ENCODE assay signal across 20 cellular contexts in the genomic region with DNA sequence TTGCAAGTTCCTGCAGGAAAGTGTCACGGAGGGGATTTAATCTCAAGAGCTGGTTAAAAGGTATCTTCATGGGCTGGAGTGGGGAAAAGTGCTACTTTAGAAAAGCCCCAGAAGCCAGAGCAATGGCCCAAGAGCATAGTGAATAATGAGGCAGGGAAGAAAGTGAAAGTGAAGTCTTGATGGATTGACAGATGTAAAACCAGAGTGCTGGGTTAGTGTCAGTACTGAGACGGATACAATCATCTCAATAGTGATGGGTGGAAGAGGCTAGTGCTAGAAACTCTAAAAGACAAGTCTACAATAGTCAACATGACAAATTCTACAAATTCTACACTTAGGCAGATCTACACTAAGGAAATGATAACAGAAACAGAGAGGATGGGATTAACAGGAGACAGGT.
DNase-seq lines count a peak whose midpoint lies in the region; ATAC-seq, FAIRE-seq and TF ChIP-seq lines count a peak whose summit lies in the region.
"Had no signal": no experiment of that assay in that cellular context is flagged by ENCODE, and none has a peak within 500 bp of the region (broad histone marks: within the 10 kb centered on the region; RNA-seq: fewer than 3 reads in every experiment).

No MANE protein-coding gene starts in this region.

- no peak overlapping the region for H3K4me3 Mint-ChIP-seq in activated CD8-positive, alpha-beta memory T cell treated with anti-CD3 and anti-CD28 coated beads, Interleukin-2, amount 10 ng/mL, durations not matched to agents 7 days and 5 days
- no peak overlapping the region for H3K4me3 Mint-ChIP-seq in stimulated activated effector memory CD8-positive, alpha-beta T cell treated with anti-CD3 and anti-CD28 coated beads, Interleukin-12 subunit alpha, Interleukin-12 subunit beta, amount 100 ng/mL, for 72 hours
- H3K4me3 Mint-ChIP-seq: CD4-positive, CD25-positive, alpha-beta regulatory T cell; GM23338; neural progenitor cell had no signal

- H3K27me3 ChIP-seq in GM23248 (replicated peaks; ENCODE audit: insufficient read depth) (no peaks in the 10 kb centered on the region), GM12878 (replicated peaks in 1 of 2; ENCODE audit: control insufficient read depth in 2 of 2, insufficient read depth in 2 of 2, low read length in 1 of 2) (no peaks in the 10 kb centered on the region)
- H3K27me3 ChIP-seq: neural progenitor cell had no signal

- H3K4me1 Mint-ChIP-seq in activated CD8-positive, alpha-beta memory T cell treated with anti-CD3 and anti-CD28 coated beads, Interleukin-2, amount 10 ng/mL, durations not matched to agents 7 days and 5 days = peaks cover 19% of the 10 kb centered on the region
- H3K4me1 Mint-ChIP-seq in stimulated activated effector memory CD8-positive, alpha-beta T cell treated with anti-CD3 and anti-CD28 coated beads, Interleukin-12 subunit alpha, Interleukin-12 subunit beta, amount 100 ng/mL, for 72 hours = peaks cover 9% of the 10 kb centered on the region

- no peak for FAIRE-seq in GM12878 (lab: Jason Lieb, UNC)

- H4K20me1 ChIP-seq in GM23248 (ENCODE audit: insufficient read depth) = no peaks in the 10 kb centered on the region
- H4K20me1 ChIP-seq in GM12878 (ENCODE audit: control insufficient read depth, insufficient read depth) = no peaks in the 10 kb centered on the region

- H3K9me3 Mint-ChIP-seq in activated CD8-positive, alpha-beta memory T cell treated with anti-CD3 and anti-CD28 coated beads, Interleukin-2, amount 10 ng/mL, durations not matched to agents 7 days and 5 days (ENCODE audit: low read depth) = peaks cover 4% of the 10 kb centered on the region
- H3K9me3 Mint-ChIP-seq in stimulated activated effector memory CD8-positive, alpha-beta T cell treated with anti-CD3 and anti-CD28 coated beads, Interleukin-12 subunit alpha, Interleukin-12 subunit beta, amount 100 ng/mL, for 72 hours = no peaks in the 10 kb centered on the region

- no peak for TF ChIP-seq RAD21 in GM12878 (IDR thresholded peaks at IDR 0.05; ENCODE audit: insufficient read depth, low read depth, low read length)

- 97 to 100% methylated on average over 2 of the region's 2 CpGs for WGBS in GM23248 (ENCODE audit: low coverage in 1 of 2, low lambda C conversion rate in 2 of 2, missing lambda C conversion rate in 2 of 2), 2 experiments
- 67% methylated on average over 2 of the region's 2 CpGs for WGBS in GM12878 (ENCODE audit: insufficient coverage, insufficient replicate concordance, low lambda C conversion rate, missing lambda C conversion rate)

- H3K4me2 ChIP-seq in GM23248 (ENCODE audit: unreplicated experiment) = peak overlapping the region; percentile 52
- peak overlapping the region; percentile 35; the same call in 1 of the 2 replicates for H3K4me2 ChIP-seq in GM12878 (ENCODE audit: control insufficient read depth, insufficient read depth)
- H3K4me2 ChIP-seq: GM23338, neural progenitor cell had no signal

- CTCF ChIA-PET in activated CD8-positive, alpha-beta memory T cell treated with anti-CD3 and anti-CD28 coated beads, Interleukin-2, amount 10 ng/mL, durations not matched to agents 7 days and 5 days (lab: Charles Lee) = no interaction called here
- CTCF ChIA-PET in GM12878 (lab: Yijun Ruan, JAX) = interaction anchor here (1.5 kb wide), 1 partner anchor 28 kb away, joined by 4 read pairs; no protein-coding TSS in a partner anchor

- H3K36me3 ChIP-seq in GM23248 (ENCODE audit: low read depth) = no peaks in the 10 kb centered on the region
- peaks cover 0 to 15% of the 10 kb centered on the region in 2 experiments; a peak in 3 of 4 replicates for H3K36me3 ChIP-seq in GM12878 (ENCODE audit: control insufficient read depth in 2 of 2, insufficient read depth in 2 of 2, low read length in 1 of 2)

- TF ChIP-seq CTCF in GM12878 (IDR thresholded peaks at IDR 0.05 in 2 of 3, conservative IDR thresholded peaks at IDR 0.05 in 1 of 3; ENCODE audit: control insufficient read depth in 2 of 3, extremely low read depth in 1 of 3, insufficient read depth in 1 of 3, low read depth in 3 of 3, low read length in 3 of 3) = no peak

- no peak for TF ChIP-seq EP300 in GM12878 (IDR thresholded peaks at IDR 0.05; ENCODE audit: borderline replicate concordance in 1 of 2, control insufficient read depth in 1 of 2, low read depth in 2 of 2, low read length in 2 of 2)

- H3K9me3 ChIP-seq in GM23248 (ENCODE audit: low read depth) (no peaks in the 10 kb centered on the region), GM12878 (replicated peaks; ENCODE audit: control insufficient read depth, insufficient read depth, low read length) (no peaks in the 10 kb centered on the region; the same call in 1 of the 3 replicates)

- peak; percentile 47 for ATAC-seq in activated CD8-positive, alpha-beta memory T cell treated with anti-CD3 and anti-CD28 coated beads, Interleukin-2, amount 10 ng/mL, durations not matched to agents 7 days and 5 days
- ATAC-seq in GM12878 (peak; percentile 64), HG03108 (IDR thresholded peaks at IDR 0.05; ENCODE audit: unreplicated experiment) (no peak), HG03378 (IDR thresholded peaks at IDR 0.05; ENCODE audit: unreplicated experiment) (no peak)
- peak; percentile 75 for ATAC-seq in stimulated activated effector memory CD8-positive, alpha-beta T cell treated with anti-CD3 and anti-CD28 coated beads, Interleukin-12 subunit alpha, Interleukin-12 subunit beta, amount 100 ng/mL, for 72 hours
- ATAC-seq: GM23338; stimulated activated naive CD8-positive, alpha-beta T cell treated with anti-CD3 and anti-CD28 coated beads, Interleukin-15, Interleukin-2, amounts not matched to agents 100 U/mL and 50 U/mL, for 24 hours had no signal

- SMC1A ChIA-PET in GM12878 (lab: Charles Lee; ENCODE audit: uncharacterized antibody, unreplicated experiment) = interaction anchor here (1.3 kb wide), 1 partner anchor 27 kb away, joined by 3 read pairs; no protein-coding TSS in a partner anchor

- no peaks in the 10 kb centered on the region for H3K79me2 ChIP-seq in GM23248 (ENCODE audit: insufficient read depth)
- H3K79me2 ChIP-seq in GM12878 (ENCODE audit: control insufficient read depth, insufficient read depth, low read length) = no peaks in the 10 kb centered on the region; the same call in 1 of the 2 replicates

- peak overlapping the region; percentile 9; the same call in 1 of the 2 replicates for H2AFZ ChIP-seq in GM23248
- peak overlapping the region; percentile 59; the same call in 1 of the 2 replicates for H2AFZ ChIP-seq in GM12878 (ENCODE audit: control insufficient read depth, low read depth, low read length)
- H2AFZ ChIP-seq: GM23338, neural progenitor cell had no signal

- no peak for DNase-seq in activated CD8-positive, alpha-beta memory T cell treated with anti-CD3 and anti-CD28 coated beads, Interleukin-2, amount 10 ng/mL, durations not matched to agents 7 days and 5 days
- no peak for DNase-seq in activated CD8-positive, alpha-beta memory T cell treated with anti-CD3 and anti-CD28 coated beads, Interleukin-2, amount 50 U/mL, for 4 hours
- DNase-seq in GM23248 (no peak), GM12878 (ENCODE audit: low read depth, low spot score) (no peak), occipital lobe (lab: John Stamatoyannopoulos, UW) (no peak)
- DNase-seq in stimulated activated effector memory CD8-positive, alpha-beta T cell treated with anti-CD3 and anti-CD28 coated beads, Interleukin-12 subunit alpha, Interleukin-12 subunit beta, amount 100 ng/mL, for 72 hours (ENCODE audit: low spot score in 2 of 2) = no peak
- DNase-seq: activated CD8-positive, alpha-beta memory T cell treated with anti-CD3 and anti-CD28 coated beads for 24 hours; amniotic stem cell; cerebellar nuclear complex; DMS53; midbrain; NCI-H1436 treated with DMSO at 0.1 percent for 48 hours; RPMI8226; stimulated activated naive CD8-positive, alpha-beta T cell treated with anti-CD3 and anti-CD28 coated beads, Interleukin-15, Interleukin-2, amounts not matched to agents 100 U/mL and 50 U/mL, for 24 hours had no signal

- in situ Hi-C loops in GM23248 (cut with MboI) (no loop called here), GM12878 (cut with MboI) (no loop called here)

- H3K9ac ChIP-seq in GM23248 (no peak overlapping the region; the same call in 1 of the 2 replicates), GM12878 (ENCODE audit: control insufficient read depth, insufficient read depth, low read length) (no peak overlapping the region)
- H3K9ac ChIP-seq: neural progenitor cell had no signal

- H3K27me3 Mint-ChIP-seq in activated CD8-positive, alpha-beta memory T cell treated with anti-CD3 and anti-CD28 coated beads, Interleukin-2, amount 10 ng/mL, durations not matched to agents 7 days and 5 days = no peaks in the 10 kb centered on the region
- H3K27me3 Mint-ChIP-seq: CD4-positive, CD25-positive, alpha-beta regulatory T cell had no signal

- H3K27ac ChIP-seq in GM23248 = no peak overlapping the region
- H3K27ac ChIP-seq in GM12878 (ENCODE audit: control insufficient read depth, insufficient read depth) = no peak overlapping the region
- H3K27ac ChIP-seq: neural progenitor cell had no signal

- RAD21 ChIA-PET in GM12878 (lab: Charles Lee; ENCODE audit: unreplicated experiment) = no interaction called here

- H3K36me3 Mint-ChIP-seq in activated CD8-positive, alpha-beta memory T cell treated with anti-CD3 and anti-CD28 coated beads, Interleukin-2, amount 10 ng/mL, durations not matched to agents 7 days and 5 days = peaks cover 54% of the 10 kb centered on the region
- H3K36me3 Mint-ChIP-seq in stimulated activated effector memory CD8-positive, alpha-beta T cell treated with anti-CD3 and anti-CD28 coated beads, Interleukin-12 subunit alpha, Interleukin-12 subunit beta, amount 100 ng/mL, for 72 hours = no peaks in the 10 kb centered on the region
- H3K36me3 Mint-ChIP-seq: CD4-positive, CD25-positive, alpha-beta regulatory T cell had no signal

- H3F3A ChIP-seq in GM23248 (ENCODE audit: insufficient read depth) = peaks cover 13% of the 10 kb centered on the region

- BruUV-seq in GM12878 (replicated peaks; lab: Mats Ljungman, UMichigan) = no TSS peak

- peaks cover 17% of the 10 kb centered on the region for H3K4me1 ChIP-seq in GM23248 (ENCODE audit: insufficient read depth)
- peaks cover 4% of the 10 kb centered on the region; the same call in 1 of the 2 replicates for H3K4me1 ChIP-seq in GM12878 (ENCODE audit: control insufficient read depth, insufficient read depth, low read length)

- no peak overlapping the region; the same call in 1 of the 2 replicates for H3K4me3 ChIP-seq in GM23248
- no peak overlapping the region for H3K4me3 ChIP-seq in GM12878
- H3K4me3 ChIP-seq: GM23338, neural progenitor cell had no signal

- intact Hi-C loops in GM12878 (cut with micrococcal nuclease; ENCODE audit: unreplicated experiment) = no loop called here

- no peaks in the 10 kb centered on the region for H3K9me2 ChIP-seq in GM23248 (ENCODE audit: insufficient read depth)

- no peak overlapping the region for H3K27ac Mint-ChIP-seq in activated CD8-positive, alpha-beta memory T cell treated with anti-CD3 and anti-CD28 coated beads, Interleukin-2, amount 10 ng/mL, durations not matched to agents 7 days and 5 days
- H3K27ac Mint-ChIP-seq in stimulated activated effector memory CD8-positive, alpha-beta T cell treated with anti-CD3 and anti-CD28 coated beads, Interleukin-12 subunit alpha, Interleukin-12 subunit beta, amount 100 ng/mL, for 72 hours = no peak overlapping the region
- H3K27ac Mint-ChIP-seq: activated T-helper 2 cell treated with anti-CD3 and anti-CD28 coated beads, Interferon-gamma antibody, Interleukin-2, Interleukin-4, amounts not matched to agents 10 μg/mL and 5 μg/mL and 100 μg/mL, durations not matched to agents 14 hours and 24 hours and 36 hours; GM23338; neural progenitor cell had no signal

- TF ChIP-seq POLR2A in GM12878 (IDR thresholded peaks at IDR 0.05; ENCODE audit: low read depth, low read length) = no peak

- POLR2A ChIA-PET in GM12878 (lab: Charles Lee) = no interaction called here

Comparison
In these comparisons a context has a peak if more than half of its experiments do, and no peak if none do; other contexts are left out.
1. ATAC-seq: peak in activated CD8-positive, alpha-beta memory T cell treated with anti-CD3 and anti-CD28 coated beads, Interleukin-2, amount 10 ng/mL, durations not matched to agents 7 days and 5 days (single experiment), GM12878 (single experiment) and stimulated activated effector memory CD8-positive, alpha-beta T cell treated with anti-CD3 and anti-CD28 coated beads, Interleukin-12 subunit alpha, Interleukin-12 subunit beta, amount 100 ng/mL, for 72 hours (single experiment); none in HG03108 (single experiment) and HG03378 (single experiment).